ENCODE assay signal across 18 cellular contexts in the genomic region with DNA sequence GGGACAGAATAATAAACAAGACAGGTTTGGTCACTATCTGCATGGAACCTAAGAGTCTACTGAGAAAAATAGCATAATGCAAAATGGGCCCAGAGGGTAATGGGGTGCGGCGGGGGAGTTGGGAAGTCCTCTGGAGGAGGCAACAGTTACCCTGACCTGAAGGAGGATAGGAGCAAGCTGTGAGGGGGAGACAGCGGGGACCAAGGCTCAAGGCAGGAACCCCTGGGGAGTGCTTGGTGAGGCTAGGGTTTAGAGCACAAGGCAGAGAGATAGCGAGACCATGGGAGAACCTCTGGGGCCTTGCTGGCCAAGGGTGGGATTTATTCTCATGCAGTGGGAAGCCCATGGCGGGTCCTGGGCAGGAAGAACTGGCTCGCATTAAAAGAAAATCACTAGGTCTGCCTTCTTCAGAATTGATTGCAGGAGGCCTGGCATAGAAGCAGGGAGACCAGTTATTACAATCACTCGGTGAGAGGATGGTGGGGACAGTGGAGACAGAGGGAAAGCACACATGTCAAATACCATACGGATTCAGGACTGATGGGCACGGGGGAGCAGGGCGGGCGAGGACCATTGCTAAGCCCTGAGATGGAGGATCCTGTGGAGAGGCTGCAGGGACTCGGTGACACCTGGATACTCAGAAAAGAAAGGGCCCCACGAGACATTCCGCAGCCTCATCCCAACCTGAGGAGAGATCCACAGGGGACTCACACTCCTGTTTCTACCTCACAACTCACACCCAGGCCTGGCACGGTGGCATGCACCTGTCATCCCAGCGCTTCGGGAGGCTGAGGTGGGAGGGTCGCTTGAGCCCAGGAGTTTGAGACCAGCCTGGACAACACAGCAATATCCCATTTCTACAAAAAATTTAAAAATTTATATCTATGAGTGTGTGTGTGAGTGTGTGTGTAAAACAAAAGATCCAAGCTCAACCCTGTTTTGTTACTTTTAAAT.
"Had no signal": no experiment of that assay in that cellular context is flagged by ENCODE, and none has a peak within 500 bp of the region (broad histone marks: within the 10 kb centered on the region; RNA-seq: fewer than 3 reads in every experiment).

No MANE protein-coding gene starts in this region.

- H3K4me1 ChIP-seq: body of pancreas, lower lobe of right lung, transverse colon had no signal

- H3K9me3 Mint-ChIP-seq: activated naive CD8-positive, alpha-beta T cell treated with anti-CD3 and anti-CD28 coated beads for 36 hours; natural killer cell had no signal

- H3K9me3 ChIP-seq: body of pancreas, lower lobe of right lung, SK-N-SH, transverse colon had no signal

- H3K27me3 Mint-ChIP-seq: activated B cell treated with CpG ODN at 0.5 μM for 24 hours; activated naive CD8-positive, alpha-beta T cell treated with anti-CD3 and anti-CD28 coated beads for 36 hours had no signal

- H3K9ac ChIP-seq: SK-N-SH had no signal

- H3K27me3 ChIP-seq: body of pancreas, transverse colon had no signal

- H3K4me2 ChIP-seq: SK-N-SH had no signal

- FAIRE-seq: endometrium, frontal cortex had no signal

- H3K36me3 ChIP-seq: lower lobe of right lung, transverse colon had no signal

- H3K27ac ChIP-seq: body of pancreas, coronary artery, lower lobe of right lung, transverse colon had no signal

- H3K36me3 Mint-ChIP-seq: activated naive CD8-positive, alpha-beta T cell treated with anti-CD3 and anti-CD28 coated beads for 36 hours; natural killer cell had no signal

- ATAC-seq: body of pancreas, natural killer cell had no signal

- DNase-seq: activated B cell treated with CpG ODN at 0.5 μM for 24 hours; activated CD4-positive, alpha-beta T cell treated with anti-CD3 and anti-CD28 coated beads for 48 hours; activated naive CD4-positive, alpha-beta T cell; activated naive CD8-positive, alpha-beta T cell treated with anti-CD3 and anti-CD28 coated beads for 36 hours; amniotic stem cell; body of pancreas; central memory CD4-positive, alpha-beta T cell; erythroblast; hypothalamus; islet precursor cell; lower lobe of right lung; natural killer cell; SK-N-SH; stimulated activated naive CD4-positive, alpha-beta T cell treated with Interleukin-2 at 50 U/mL for 16 hours; transverse colon had no signal

- H3K4me3 ChIP-seq: body of pancreas, coronary artery, lower lobe of right lung, transverse colon had no signal

- H3K27ac Mint-ChIP-seq: activated B cell treated with CpG ODN at 0.5 μM for 24 hours; activated naive CD8-positive, alpha-beta T cell treated with anti-CD3 and anti-CD28 coated beads for 36 hours; natural killer cell had no signal

- H3K4me3 Mint-ChIP-seq: activated B cell treated with CpG ODN at 0.5 μM for 24 hours; activated naive CD8-positive, alpha-beta T cell treated with anti-CD3 and anti-CD28 coated beads for 36 hours; natural killer cell had no signal
